In the genomic region with DNA sequence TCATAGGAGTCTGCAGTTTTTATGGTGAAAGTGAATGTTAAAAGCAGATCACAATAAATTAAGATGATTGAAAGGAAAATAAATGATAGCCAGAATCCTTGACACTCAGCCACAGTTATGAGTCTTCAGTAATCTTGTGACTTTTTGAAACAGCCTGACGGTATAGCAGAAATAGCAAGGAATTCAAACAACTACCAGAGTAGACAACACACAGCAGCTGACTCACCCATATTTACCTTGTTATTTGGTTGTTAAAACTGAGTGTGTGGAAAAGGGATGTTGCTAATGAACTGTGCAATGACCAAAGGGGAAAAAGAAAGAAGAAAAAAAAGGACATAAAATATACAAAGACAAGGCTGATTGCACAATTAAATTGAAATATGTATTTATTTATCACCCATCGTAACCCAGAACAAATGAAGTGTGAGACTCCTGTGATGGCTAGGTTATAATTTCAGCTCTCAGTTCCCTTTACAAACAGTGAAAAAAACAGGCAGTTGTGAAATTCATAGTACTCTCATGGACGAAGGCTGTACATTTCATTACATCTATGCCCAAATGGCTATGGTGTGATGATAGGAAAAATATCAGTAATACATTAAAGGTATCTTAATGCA, we compare ENCODE assay signal across 21 cellular contexts.
DNase-seq lines count a peak whose midpoint lies in the region; ATAC-seq and TF ChIP-seq lines count a peak whose summit lies in the region.
"Had no signal": no experiment of that assay in that cellular context is flagged by ENCODE, and none has a peak within 500 bp of the region (broad histone marks: within the 10 kb centered on the region; RNA-seq: fewer than 3 reads in every experiment).

No MANE protein-coding gene starts in this region.

- H3K27me3 Mint-ChIP-seq in MCF 10A (ENCODE audit: insufficient read depth, unreplicated experiment), result no peaks in the 10 kb centered on the region

- no peak overlapping the region for H3K4me3 Mint-ChIP-seq in MCF 10A (ENCODE audit: unreplicated experiment)
- H3K4me3 Mint-ChIP-seq: CD14-positive monocyte, GM23338 had no signal

- H3K27ac ChIP-seq in breast epithelium, result no peak overlapping the region
- H3K27ac ChIP-seq: KMS-11 had no signal

- POLR2A ChIA-PET in MCF 10A (lab: Yijun Ruan, JAX), result no interaction called here

- ATAC-seq in HG03565 (IDR thresholded peaks at IDR 0.05; ENCODE audit: unreplicated experiment) (no peak), GM21447 (IDR thresholded peaks at IDR 0.05; ENCODE audit: unreplicated experiment) (no peak), HG02623 (IDR thresholded peaks at IDR 0.05; ENCODE audit: unreplicated experiment) (no peak)
- ATAC-seq: GM23338 had no signal

- TF ChIP-seq CTCF in MCF 10A (IDR thresholded peaks at IDR 0.05; ENCODE audit: unreplicated experiment) (no peak), breast epithelium (IDR thresholded peaks at IDR 0.05) (no peak)

- CTCF ChIA-PET in MCF 10A (lab: Yijun Ruan, JAX), result interaction anchor here (0.7 to 0.9 kb wide), 2 partner anchors 18 to 777 kb away, joined by 3 read pairs; no protein-coding TSS in a partner anchor

- H3K4me3 ChIP-seq in breast epithelium (no peak overlapping the region), adipocyte (ENCODE audit: low read length) (peak overlapping the region; percentile 1)
- H3K4me3 ChIP-seq: GM23338, MG63 had no signal

- H3K27me3 ChIP-seq in breast epithelium (no peaks in the 10 kb centered on the region), adipocyte (replicated peaks; ENCODE audit: control insufficient read depth, insufficient read depth, low read length) (no peaks in the 10 kb centered on the region)
- H3K27me3 ChIP-seq: MG63 had no signal

- intact Hi-C loops in MCF 10A (cut with micrococcal nuclease) (no loop called here), breast epithelium (cut with DNase I; ENCODE audit: low total_unique reads) (no loop called here)

- peak overlapping the region; percentile 27 for H3K27ac Mint-ChIP-seq in MCF 10A (ENCODE audit: low read depth, unreplicated experiment)
- H3K27ac Mint-ChIP-seq: CD14-positive monocyte, GM23338 had no signal

- no peak for DNase-seq in MCF 10A (ENCODE audit: unreplicated experiment)
- DNase-seq in breast epithelium (ENCODE audit: low spot score in 2 of 2), result no peak
- DNase-seq in adipocyte (ENCODE audit: low read depth), result peak; percentile 10
- peak; percentile 9 for DNase-seq in fibroblast of peridontal ligament (ENCODE audit: extremely low read depth)
- no peak for DNase-seq in mesenteric fat pad (ENCODE audit: low spot score)
- DNase-seq: AML-193, DMS 273 treated with DMSO at 0.1 percent for 48 hours, EL, MG63, NCI-H1092 treated with DMSO at 0.1 percent for 48 hours, NCI-H1694 treated with DMSO at 0.1 percent for 48 hours, NCI-H2107, NCI-H226, NCI-H524 treated with DMSO at 0.1 percent for 48 hours, SIG-M5 had no signal

- H3K4me1 ChIP-seq in breast epithelium (no peaks in the 10 kb centered on the region), adipocyte (ENCODE audit: control insufficient read depth, insufficient read depth, low read length) (peaks cover 12% of the 10 kb centered on the region)

- H3K9me3 ChIP-seq in breast epithelium, result peaks cover 0 to 3% of the 10 kb centered on the region in 2 donors
- peaks cover 5% of the 10 kb centered on the region for H3K9me3 ChIP-seq in adipocyte (ENCODE audit: control insufficient read depth, low read length)
- H3K9me3 ChIP-seq: MG63 had no signal

- H3K9me3 Mint-ChIP-seq in MCF 10A (ENCODE audit: unreplicated experiment), result no peaks in the 10 kb centered on the region
- H3K9me3 Mint-ChIP-seq: GM23338 had no signal

- no peak overlapping the region for H3K9ac ChIP-seq in adipocyte (ENCODE audit: low read length)
- H3K9ac ChIP-seq: KMS-11 had no signal

- H3K36me3 ChIP-seq in breast epithelium, result no peaks in the 10 kb centered on the region
- no peaks in the 10 kb centered on the region for H3K36me3 ChIP-seq in adipocyte (ENCODE audit: control insufficient read depth, insufficient read depth, low read length, severe bottlenecking)
- H3K36me3 ChIP-seq: MG63 had no signal

- H3K4me1 Mint-ChIP-seq in MCF 10A (ENCODE audit: insufficient read depth, unreplicated experiment), result peaks cover 6% of the 10 kb centered on the region
- H3K4me1 Mint-ChIP-seq: CD14-positive monocyte, GM23338 had no signal

- TF ChIP-seq POLR2A in breast epithelium (IDR thresholded peaks at IDR 0.05), result no peak

- H3K36me3 Mint-ChIP-seq in MCF 10A (ENCODE audit: insufficient read depth, unreplicated experiment), result no peaks in the 10 kb centered on the region
- H3K36me3 Mint-ChIP-seq: CD14-positive monocyte had no signal

- no TSS peak for BruUV-seq in MCF 10A (replicated peaks; lab: Mats Ljungman, UMichigan)

Comparison
In these comparisons a context has a peak if more than half of its experiments do, and no peak if none do; other contexts are left out.
1. DNase-seq: peak in adipocyte (single experiment) and fibroblast of peridontal ligament (single experiment); none in MCF 10A (single experiment), breast epithelium (0 of 2) and mesenteric fat pad (single experiment).